Comparison of ENCODE assay signal across 27 cellular contexts in genomic region chr5:159668556-159668955, GRCh38.
"Had no signal": no experiment of that assay in that cellular context is flagged by ENCODE, and none has a peak within 500 bp of the region (broad histone marks: within the 10 kb centered on the region; RNA-seq: fewer than 3 reads in every experiment).

No MANE protein-coding gene starts in this region.

- H3K4me3 Mint-ChIP-seq: endodermal cell; mesothelial cell of epicardium; naive B cell; naive thymus-derived CD8-positive, alpha-beta T cell had no signal

- ATAC-seq: esophagus mucosa; foreskin keratinocyte; heart right ventricle; left cardiac atrium; left lung; left ventricle myocardium superior; lower lobe of right lung; mucosa of descending colon; naive thymus-derived CD8-positive, alpha-beta T cell had no signal

- H3K4me3 ChIP-seq: coronary artery, dorsolateral prefrontal cortex, heart right ventricle, left lung, lower lobe of right lung, mucosa of descending colon had no signal

- FAIRE-seq: colon, endometrium, frontal cortex, islet of Langerhans, keratinocyte had no signal

- H3K27me3 ChIP-seq: dorsolateral prefrontal cortex, heart right ventricle, left lung had no signal

- H3K4me1 Mint-ChIP-seq: endodermal cell, mesothelial cell of epicardium, naive B cell had no signal

- DNase-seq: dermis blood vessel endothelial cell; dorsolateral prefrontal cortex; effector CD4-positive, alpha-beta T cell; effector memory CD4-positive, alpha-beta T cell; endodermal cell; erythroblast; foreskin keratinocyte; glutamatergic neuron; head of caudate nucleus; heart right ventricle; hippocampal formation; left cardiac atrium; left lung; left ventricle myocardium superior; lower lobe of right lung; mesenchymal stem cell; mucosa of descending colon; naive B cell; naive thymus-derived CD8-positive, alpha-beta T cell had no signal

- H3K36me3 Mint-ChIP-seq: mesothelial cell of epicardium had no signal

- H3K4me1 ChIP-seq: foreskin keratinocyte, heart right ventricle, left lung, lower lobe of right lung had no signal

- H3K36me3 ChIP-seq: heart right ventricle, left lung, lower lobe of right lung had no signal

- H3K27ac Mint-ChIP-seq: endodermal cell; mesothelial cell of epicardium; naive B cell; naive thymus-derived CD8-positive, alpha-beta T cell had no signal

- H3K9me3 ChIP-seq: lower lobe of right lung, mucosa of descending colon had no signal
